In the genomic region with DNA sequence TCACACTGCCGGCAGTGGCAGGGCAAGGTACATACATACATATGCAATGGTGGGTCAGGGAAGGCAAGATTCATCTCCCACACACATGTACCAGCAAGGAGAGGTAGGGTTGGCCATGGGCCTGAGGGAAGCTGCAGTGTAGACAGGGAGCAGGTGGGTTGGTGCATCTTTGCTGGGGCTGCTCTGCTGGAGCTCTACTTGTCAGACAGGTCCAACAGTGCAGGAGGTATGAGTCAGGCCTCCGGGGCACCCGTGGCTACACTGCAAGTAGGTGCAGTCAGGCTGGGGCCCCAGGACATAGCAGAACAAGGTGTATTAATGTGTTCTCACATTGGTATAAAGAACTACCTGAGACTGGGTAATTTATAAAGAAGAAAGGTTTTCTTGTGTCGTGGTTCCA, we compare ENCODE assay signal across 23 cellular contexts.
A peak's percentile ranks its signal among the peaks of the same experiment; 100 is the strongest.
DNase-seq lines count a peak whose midpoint lies in the region; ATAC-seq, FAIRE-seq and TF ChIP-seq lines count a peak whose summit lies in the region.
"Had no signal": no experiment of that assay in that cellular context is flagged by ENCODE, and none has a peak within 500 bp of the region (broad histone marks: within the 10 kb centered on the region; RNA-seq: fewer than 3 reads in every experiment).

No MANE protein-coding gene starts in this region.

- peak overlapping the region; percentile 60; the same call in 1 of the 2 replicates for H2BK12ac ChIP-seq in H1 (ENCODE audit: low read depth, low read length)

- H3K9me3 Mint-ChIP-seq in Caco-2 (ENCODE audit: unreplicated experiment): no peaks in the 10 kb centered on the region
- no peaks in the 10 kb centered on the region for H3K9me3 Mint-ChIP-seq in activated CD4-positive, alpha-beta memory T cell treated with anti-CD3 and anti-CD28 coated beads, Interleukin-2, amount 10 ng/mL, durations not matched to agents 7 days and 5 days

- no peak overlapping the region; the same call in 1 of the 2 replicates for H3K18ac ChIP-seq in H1 (ENCODE audit: extremely low read depth, low read length)

- no peak for TF ChIP-seq EP300 in H1 (IDR thresholded peaks at IDR 0.05; ENCODE audit: borderline replicate concordance in 1 of 2, low read depth in 2 of 2, low read length in 2 of 2)

- H3K9me3 ChIP-seq in Caco-2 (0 out of 2 replicates have a peak, but pooled peaks cover 3% of the 10 kb centered on the region), H1 (ENCODE audit: insufficient read depth in 2 of 2, low read depth in 1 of 2, low read length in 1 of 2) (no peaks in the 10 kb centered on the region), lower lobe of right lung (no peaks in the 10 kb centered on the region)
- H3K9me3 ChIP-seq: tibial artery had no signal

- no peak overlapping the region for H3K23ac ChIP-seq in H1 (ENCODE audit: insufficient read length)

- no peak for TF ChIP-seq POLR2A in H1 (IDR thresholded peaks at IDR 0.05; ENCODE audit: control extremely low read depth in 1 of 2, low read depth in 2 of 2, low read length in 2 of 2)

- 0 out of 2 replicates have a peak overlapping the region, but pooled peaks have one; percentile 44 for H2BK5ac ChIP-seq in H1 (ENCODE audit: low read depth, low read length)

- no peak overlapping the region for H3K4me3 ChIP-seq in Caco-2 (ENCODE audit: low read depth, low read length)
- H3K4me3 ChIP-seq in H1 (ENCODE audit: extremely low read depth in 1 of 4, insufficient read depth in 2 of 4, low read depth in 3 of 4, low read length in 4 of 4): no peak overlapping the region
- no peak overlapping the region for H3K4me3 ChIP-seq in lower lobe of right lung
- H3K4me3 ChIP-seq: GM12878, tibial artery had no signal

- no peaks in the 10 kb centered on the region for H3K23me2 ChIP-seq in H1 (ENCODE audit: low read depth, low read length)

- no peak overlapping the region for H2AK5ac ChIP-seq in H1 (ENCODE audit: low read depth, low read length)

- TF ChIP-seq CTCF in Caco-2 (IDR thresholded peaks at IDR 0.05; ENCODE audit: insufficient read depth in 1 of 2, low read depth in 1 of 2, low read length in 1 of 2, severe bottlenecking in 1 of 2, unreplicated experiment in 1 of 2): no peak
- TF ChIP-seq CTCF in H1 (IDR thresholded peaks at IDR 0.05; ENCODE audit: control extremely low read depth in 1 of 3, insufficient read depth in 1 of 3, low read depth in 1 of 3, low read length in 3 of 3): no peak
- TF ChIP-seq CTCF in lower lobe of right lung (IDR thresholded peaks at IDR 0.05): no peak

- no peaks in the 10 kb centered on the region for H3K27me3 Mint-ChIP-seq in Caco-2 (ENCODE audit: insufficient read depth, unreplicated experiment)
- no peaks in the 10 kb centered on the region for H3K27me3 Mint-ChIP-seq in activated CD4-positive, alpha-beta memory T cell treated with anti-CD3 and anti-CD28 coated beads, Interleukin-2, amount 10 ng/mL, durations not matched to agents 7 days and 5 days
- H3K27me3 Mint-ChIP-seq: memory B cell, naive B cell had no signal

- DNase-seq in Caco-2 (peak; percentile 28 to 43), HPDE6-E6E7 (ENCODE audit: extremely low spot score) (peak; percentile 80), H1 (ENCODE audit: low read depth in 1 of 2, low spot score in 2 of 2) (peak in 1 of 2 experiments; percentile 42), lower lobe of right lung (peak; percentile 35), 8988T (no peak)
- DNase-seq in activated CD4-positive, alpha-beta memory T cell treated with anti-CD3 and anti-CD28 coated beads, Interleukin-2, amount 10 ng/mL, durations not matched to agents 7 days and 5 days: no peak
- DNase-seq: activated CD4-positive, CD25-positive, alpha-beta regulatory T cell treated with anti-CD3 and anti-CD28 coated beads, Interleukin-2, amount 50 U/mL, for 72 hours; activated naive CD4-positive, alpha-beta T cell treated with anti-CD3 and anti-CD28 coated beads, Interleukin-2, amount 50 U/mL, for 16 hours; C1 segment of cervical spinal cord; HCEC 1CT; hypothalamus; KG1; naive B cell; occipital lobe; Right ventricle myocardium superior; stimulated activated CD4-positive, alpha-beta T cell treated with anti-CD3 and anti-CD28 coated beads, Interleukin-4, amount 100 ng/mL, for 24 hours; stimulated activated naive CD8-positive, alpha-beta T cell treated with anti-CD3 and anti-CD28 coated beads, Interleukin-15, Interleukin-2, amounts not matched to agents 100 U/mL and 50 U/mL, for 24 hours; SW 1271; tibial artery had no signal

- H3K14ac ChIP-seq in H1 (ENCODE audit: insufficient read length): no peak overlapping the region

- H3K4me1 Mint-ChIP-seq in Caco-2 (ENCODE audit: low read depth, unreplicated experiment): peaks cover 17% of the 10 kb centered on the region
- no peaks in the 10 kb centered on the region for H3K4me1 Mint-ChIP-seq in activated CD4-positive, alpha-beta memory T cell treated with anti-CD3 and anti-CD28 coated beads, Interleukin-2, amount 10 ng/mL, durations not matched to agents 7 days and 5 days
- H3K4me1 Mint-ChIP-seq: memory B cell, naive B cell had no signal

- H3K27me3 ChIP-seq in Caco-2 (replicated peaks; ENCODE audit: control insufficient read depth, insufficient read depth, low read length): no peaks in the 10 kb centered on the region
- no peaks in the 10 kb centered on the region for H3K27me3 ChIP-seq in H1 (replicated peaks in 1 of 4; ENCODE audit: control insufficient read depth in 3 of 4, extremely low read depth in 1 of 4, insufficient read depth in 3 of 4, low read length in 3 of 4)
- H3K27me3 ChIP-seq in lower lobe of right lung (ENCODE audit: low read depth): no peaks in the 10 kb centered on the region
- H3K27me3 ChIP-seq: tibial artery had no signal

- no peak for FAIRE-seq in H1 (lab: Jason Lieb, UNC)
- FAIRE-seq: GM12878 had no signal

- H3K36me3 Mint-ChIP-seq in Caco-2 (ENCODE audit: insufficient read depth, unreplicated experiment): no peaks in the 10 kb centered on the region
- no peaks in the 10 kb centered on the region for H3K36me3 Mint-ChIP-seq in activated CD4-positive, alpha-beta memory T cell treated with anti-CD3 and anti-CD28 coated beads, Interleukin-2, amount 10 ng/mL, durations not matched to agents 7 days and 5 days (ENCODE audit: low read depth)
- H3K36me3 Mint-ChIP-seq: memory B cell, naive B cell had no signal

- no TSS peak for BruUV-seq in Caco-2 (replicated peaks; lab: Mats Ljungman, UMichigan)

- no peak overlapping the region for H2BK120ac ChIP-seq in H1 (replicated peaks; ENCODE audit: low read depth, low read length)

- H4K20me1 ChIP-seq in H1 (replicated peaks in 1 of 2; ENCODE audit: control insufficient read depth in 1 of 2, insufficient read depth in 2 of 2, low read length in 2 of 2): no peaks in the 10 kb centered on the region

- peak in 1 of 2 donors; percentile 17 for ATAC-seq in lower lobe of right lung
- no peak for ATAC-seq in GM18870 (IDR thresholded peaks at IDR 0.05; ENCODE audit: unreplicated experiment)
- ATAC-seq in HG02642 (IDR thresholded peaks at IDR 0.05; ENCODE audit: poor library complexity, unreplicated experiment): no peak
- ATAC-seq: GM12878; stimulated activated naive CD8-positive, alpha-beta T cell treated with anti-CD3 and anti-CD28 coated beads, Interleukin-15, Interleukin-2, amounts not matched to agents 100 U/mL and 50 U/mL, for 24 hours had no signal

- H4K5ac ChIP-seq in H1 (ENCODE audit: insufficient read length, low read depth, low read length): no peak overlapping the region

- no peak overlapping the region for H3K4ac ChIP-seq in H1 (replicated peaks; ENCODE audit: insufficient read length, low read depth, low read length)

- peak overlapping the region; percentile 29 for H2BK20ac ChIP-seq in H1 (ENCODE audit: low read length)

- no peaks in the 10 kb centered on the region for H3K79me1 ChIP-seq in H1 (ENCODE audit: low read depth, low read length)

- intact Hi-C loops in Caco-2 (cut with micrococcal nuclease; ENCODE audit: unreplicated experiment) (no loop called here), lower lobe of right lung (cut with DNase I) (no loop called here)

- 95% methylated on average over 4 of the region's 4 CpGs; no CpG with 5 or more reads in 1 of the 2 experiments for WGBS in H1 (ENCODE audit: extremely low coverage in 1 of 2, insufficient coverage in 1 of 2, insufficient read length in 1 of 2, insufficient replicate concordance in 2 of 2, low coverage in 1 of 2, low lambda C conversion rate in 2 of 2, missing lambda C conversion rate in 1 of 2), 2 experiments

- H4K8ac ChIP-seq in H1 (ENCODE audit: extremely low read depth, insufficient read depth, low read length): no peak overlapping the region

- no peak overlapping the region for H3K4me2 ChIP-seq in H1 (ENCODE audit: insufficient read depth in 1 of 2, low read depth in 2 of 2, low read length in 2 of 2)

- TF ChIP-seq RAD21 in H1 (IDR thresholded peaks at IDR 0.05 in 1 of 2, conservative IDR thresholded peaks at IDR 0.05 in 1 of 2; ENCODE audit: low read depth in 2 of 2, low read length in 2 of 2): no peak

- H3K36me3 ChIP-seq in Caco-2 (ENCODE audit: control insufficient read depth, insufficient read depth, low read length) (no peaks in the 10 kb centered on the region), H1 (ENCODE audit: control insufficient read depth in 2 of 4, insufficient read depth in 4 of 4, low read length in 3 of 4) (no peaks in the 10 kb centered on the region), lower lobe of right lung (no peaks in the 10 kb centered on the region)
- H3K36me3 ChIP-seq: tibial artery had no signal

- H2BK15ac ChIP-seq in H1 (ENCODE audit: low read length): peak overlapping the region; percentile 75

- no peak overlapping the region for H3K9ac ChIP-seq in H1 (replicated peaks in 1 of 4; ENCODE audit: extremely low read depth in 1 of 4, low read depth in 3 of 4, low read length in 3 of 4)

- H3K79me2 ChIP-seq in H1 (ENCODE audit: control insufficient read depth in 1 of 2, insufficient read depth in 2 of 2, low read length in 2 of 2): no peaks in the 10 kb centered on the region

- no peak overlapping the region for H3K4me3 Mint-ChIP-seq in Caco-2 (ENCODE audit: unreplicated experiment)
- no peak overlapping the region for H3K4me3 Mint-ChIP-seq in activated CD4-positive, alpha-beta memory T cell treated with anti-CD3 and anti-CD28 coated beads, Interleukin-2, amount 10 ng/mL, durations not matched to agents 7 days and 5 days
- H3K4me3 Mint-ChIP-seq: memory B cell, naive B cell had no signal

- no peaks in the 10 kb centered on the region for H3K4me1 ChIP-seq in Caco-2
- H3K4me1 ChIP-seq in H1 (replicated peaks in 1 of 4; ENCODE audit: control insufficient read depth in 3 of 4, insufficient read depth in 4 of 4, low read length in 3 of 4): peaks cover 0 to 10% (median 5%) of the 10 kb centered on the region in 4 experiments; a peak in 4 of 7 replicates
- H3K4me1 ChIP-seq in lower lobe of right lung: no peaks in the 10 kb centered on the region
- H3K4me1 ChIP-seq: tibial artery had no signal

- no peak overlapping the region for H3K56ac ChIP-seq in H1 (replicated peaks; ENCODE audit: insufficient read length, low read depth, low read length)

- H3K27ac Mint-ChIP-seq in Caco-2 (ENCODE audit: unreplicated experiment): no peak overlapping the region
- no peak overlapping the region for H3K27ac Mint-ChIP-seq in activated CD4-positive, alpha-beta memory T cell treated with anti-CD3 and anti-CD28 coated beads, Interleukin-2, amount 10 ng/mL, durations not matched to agents 7 days and 5 days
- H3K27ac Mint-ChIP-seq: memory B cell, naive B cell had no signal

- peak overlapping the region; percentile 2; the same call in 1 of the 2 replicates for H2AFZ ChIP-seq in H1 (ENCODE audit: low read length)

- CTCF ChIA-PET in Caco-2 (lab: Charles Lee) (no interaction called here), H1 (lab: Charles Lee; ENCODE audit: partially characterized antibody) (no interaction called here)
- CTCF ChIA-PET in activated CD4-positive, alpha-beta memory T cell treated with anti-CD3 and anti-CD28 coated beads, Interleukin-2, amount 10 ng/mL, durations not matched to agents 7 days and 5 days (lab: Charles Lee): no interaction called here

- POLR2A ChIA-PET in Caco-2 (lab: Charles Lee) (no interaction called here), H1 (lab: Charles Lee; ENCODE audit: partially characterized antibody) (no interaction called here)
- POLR2A ChIA-PET in activated CD4-positive, alpha-beta memory T cell treated with anti-CD3 and anti-CD28 coated beads, Interleukin-2, amount 10 ng/mL, durations not matched to agents 7 days and 5 days (lab: Charles Lee): no interaction called here

- H4K91ac ChIP-seq in H1 (replicated peaks; ENCODE audit: insufficient read length, low read length): no peak overlapping the region

- H3K27ac ChIP-seq in H1 (ENCODE audit: low read depth, low read length) (no peak overlapping the region), lower lobe of right lung (no peak overlapping the region)
- H3K27ac ChIP-seq: tibial artery had no signal

Comparison
In these comparisons a context has a peak if more than half of its experiments do, and no peak if none do; other contexts are left out.
1. DNase-seq: peak in Caco-2 (2 of 2), HPDE6-E6E7 (single experiment) and lower lobe of right lung (single experiment); none in activated CD4-positive, alpha-beta memory T cell treated with anti-CD3 and anti-CD28 coated beads, Interleukin-2, amount 10 ng/mL, durations not matched to agents 7 days and 5 days (single experiment) and 8988T (single experiment).